In the genomic region with DNA sequence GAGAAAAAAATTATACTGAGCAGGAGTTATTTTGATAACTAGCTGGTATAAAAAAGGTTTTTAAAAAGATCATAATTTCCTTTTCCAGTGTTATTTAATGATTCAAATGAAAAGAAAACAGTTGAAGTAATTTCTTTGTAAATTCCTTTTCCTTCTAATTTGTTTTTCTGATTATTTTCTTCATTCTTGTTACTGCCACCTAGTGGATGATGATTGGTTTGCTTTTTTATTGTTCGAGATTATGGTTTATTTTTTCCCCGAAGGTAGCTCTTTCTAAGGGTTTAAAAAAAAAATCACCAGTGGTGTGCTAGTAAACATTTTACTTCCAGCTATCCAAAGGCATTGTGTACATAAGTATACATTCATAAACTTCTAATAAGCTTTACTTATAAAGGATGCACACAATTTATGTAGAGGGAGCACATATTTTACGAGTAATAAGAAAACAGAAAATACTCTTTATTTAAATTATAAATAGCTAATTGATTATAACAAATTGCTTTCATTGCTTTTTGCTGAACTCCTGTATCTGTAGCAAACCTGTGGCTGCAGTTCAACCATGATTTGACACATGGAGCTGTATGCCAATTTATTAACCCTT, we compare ENCODE assay signal across 8 cellular contexts.
DNase-seq lines count a peak whose midpoint lies in the region; FAIRE-seq and TF ChIP-seq lines count a peak whose summit lies in the region.

No MANE protein-coding gene starts in this region.

- dilution Hi-C loops in mammary epithelial cell (cut with HindIII; ENCODE audit: low sequenced_read_pairs) = no loop called here

- CTCF ChIA-PET in mammary epithelial cell (lab: Charles Lee; ENCODE audit: low non-redundant PET) = interaction anchor here (0.7 to 0.8 kb wide), 2 partner anchors 13 to 25 kb away, joined by 8 to 10 read pairs; no protein-coding TSS in a partner anchor
- CTCF ChIA-PET in activated CD4-positive, alpha-beta memory T cell treated with anti-CD3 and anti-CD28 coated beads for 36 hours (lab: Charles Lee) = interaction anchor here (0.6 to 2.1 kb wide), 15 partner anchors 9 to 314 kb away, joined by 3 to 22 read pairs (median 3); no protein-coding TSS in a partner anchor

- H3K27ac ChIP-seq in mammary epithelial cell (ENCODE audit: insufficient read depth, low read depth, low read length) = no peak overlapping the region

- peaks cover 11% of the 10 kb centered on the region for H3K27me3 Mint-ChIP-seq in activated CD4-positive, alpha-beta memory T cell treated with anti-CD3 and anti-CD28 coated beads for 36 hours

- no peaks in the 10 kb centered on the region for H3K4me1 Mint-ChIP-seq in activated CD4-positive, alpha-beta memory T cell treated with anti-CD3 and anti-CD28 coated beads for 36 hours (ENCODE audit: low read depth)

- H3K4me3 Mint-ChIP-seq in activated CD4-positive, alpha-beta memory T cell treated with anti-CD3 and anti-CD28 coated beads for 36 hours = no peak overlapping the region

- no peak overlapping the region for H3K4me3 ChIP-seq in mammary epithelial cell (replicated peaks in 1 of 3; ENCODE audit: insufficient read depth in 1 of 3, low read depth in 2 of 3, low read length in 3 of 3)

- no peaks in the 10 kb centered on the region for H3K9me3 ChIP-seq in mammary epithelial cell (replicated peaks; ENCODE audit: insufficient read depth, low read length)

- DNase-seq in D721Med (ENCODE audit: insufficient read length, low spot score) (no peak), Kasumi-1 (lab: John Stamatoyannopoulos, UW) (peak; percentile 42 to 55), mammary epithelial cell (no peak), myocyte (ENCODE audit: low read depth) (peak; percentile 40), iPS-NIHi11 (ENCODE audit: low spot score) (no peak), COLO668 (lab: John Stamatoyannopoulos, UW; ENCODE audit: unreplicated experiment) (no peak)
- DNase-seq in activated naive CD4-positive, alpha-beta T cell treated with Interleukin-2 at 50 U/mL for 16 hours = no peak
- DNase-seq in activated CD4-positive, alpha-beta memory T cell treated with anti-CD3 and anti-CD28 coated beads for 36 hours = no peak

- peaks cover 2% of the 10 kb centered on the region for H3K27me3 ChIP-seq in mammary epithelial cell (ENCODE audit: insufficient read depth, low read length)

- H2AFZ ChIP-seq in mammary epithelial cell (ENCODE audit: low read depth, low read length) = no peak overlapping the region

- intact Hi-C loops in mammary epithelial cell (cut with micrococcal nuclease) = no loop called here
- intact Hi-C loops in activated CD4-positive, alpha-beta memory T cell treated with anti-CD3 and anti-CD28 coated beads for 36 hours (cut with micrococcal nuclease) = no loop called here

- TF ChIP-seq CTCF in D721Med (IDR thresholded peaks at IDR 0.05; ENCODE audit: insufficient read depth, missing control alignments) (peak; percentile 66), mammary epithelial cell (conservative IDR thresholded peaks at IDR 0.05 in 1 of 2, IDR thresholded peaks at IDR 0.05 in 1 of 2; ENCODE audit: extremely low read depth in 1 of 2, insufficient read depth in 1 of 2, low read depth in 1 of 2, low read length in 2 of 2) (peak; percentile 42 to 57)

- no peak for FAIRE-seq in D721Med (lab: Jason Lieb, UNC)

- no peaks in the 10 kb centered on the region for H3K79me2 ChIP-seq in mammary epithelial cell (ENCODE audit: insufficient read depth, low read length)

- H3K4me2 ChIP-seq in mammary epithelial cell (ENCODE audit: insufficient read depth, low read depth, low read length) = no peak overlapping the region

- no peaks in the 10 kb centered on the region for H3K4me1 ChIP-seq in mammary epithelial cell (ENCODE audit: insufficient read depth, low read length)

- BruUV-seq in mammary epithelial cell (replicated peaks; lab: Mats Ljungman, UMichigan) = no TSS peak

- in situ Hi-C loops in mammary epithelial cell (cut with MboI; ENCODE audit: low sequenced_read_pairs in 2 of 2) = no loop called here

- H4K20me1 ChIP-seq in mammary epithelial cell (ENCODE audit: insufficient read depth, low read length) = no peaks in the 10 kb centered on the region

- H3K36me3 Mint-ChIP-seq in activated CD4-positive, alpha-beta memory T cell treated with anti-CD3 and anti-CD28 coated beads for 36 hours = no peaks in the 10 kb centered on the region

- no peaks in the 10 kb centered on the region for H3K9me3 Mint-ChIP-seq in activated CD4-positive, alpha-beta memory T cell treated with anti-CD3 and anti-CD28 coated beads for 36 hours

- H3K36me3 ChIP-seq in mammary epithelial cell (ENCODE audit: insufficient read depth, low read length) = no peaks in the 10 kb centered on the region

- no peak overlapping the region for H3K9ac ChIP-seq in mammary epithelial cell (ENCODE audit: insufficient read depth, low read length)

- H3K27ac Mint-ChIP-seq in activated CD4-positive, alpha-beta memory T cell treated with anti-CD3 and anti-CD28 coated beads for 36 hours = no peak overlapping the region

- WGBS in mammary epithelial cell (ENCODE audit: low coverage, missing lambda C conversion rate) = 33% methylated on average over 3 of the region's 3 CpGs

- POLR2A ChIA-PET in activated CD4-positive, alpha-beta memory T cell treated with anti-CD3 and anti-CD28 coated beads for 36 hours (lab: Charles Lee) = no interaction called here

Comparison
In these comparisons a context has a peak if more than half of its experiments do, and no peak if none do; other contexts are left out.
1. DNase-seq: peak in Kasumi-1 (2 of 2) and myocyte (single experiment); none in D721Med (single experiment), mammary epithelial cell (single experiment), iPS-NIHi11 (single experiment), activated naive CD4-positive, alpha-beta T cell treated with Interleukin-2 at 50 U/mL for 16 hours (single experiment), activated CD4-positive, alpha-beta memory T cell treated with anti-CD3 and anti-CD28 coated beads for 36 hours (single experiment) and COLO668 (single experiment).